9 cellular contexts compared by ENCODE assay signal in genomic region chr2:224885836-224886547, GRCh38.
A peak's percentile ranks its signal among the peaks of the same experiment; 100 is the strongest.
DNase-seq lines count a peak whose midpoint lies in the region; ATAC-seq and TF ChIP-seq lines count a peak whose summit lies in the region.
"Had no signal": no experiment of that assay in that cellular context is flagged by ENCODE, and none has a peak within 500 bp of the region (broad histone marks: within the 10 kb centered on the region; RNA-seq: fewer than 3 reads in every experiment).

No MANE protein-coding gene starts in this region.

- no peaks in the 10 kb centered on the region for H3K36me3 ChIP-seq in RWPE2 (ENCODE audit: low read depth)

- intact Hi-C loops in left cardiac atrium (cut with DNase I) = no loop called here

- TF ChIP-seq CTCF in RWPE2 (IDR thresholded peaks at IDR 0.05; ENCODE audit: poor library complexity, severe bottlenecking) = no peak

- no peaks in the 10 kb centered on the region for H3K9me3 ChIP-seq in RWPE2 (ENCODE audit: severe bottlenecking)

- no peaks in the 10 kb centered on the region for H3K27me3 ChIP-seq in RWPE2 (ENCODE audit: insufficient read depth, poor library complexity, severe bottlenecking)

- no peak overlapping the region for H3K4me3 ChIP-seq in RWPE2 (ENCODE audit: severe bottlenecking)

- H3K27ac ChIP-seq in RWPE2 (ENCODE audit: poor library complexity, severe bottlenecking) = peak overlapping the region; percentile 87

- ATAC-seq in GM18858 (IDR thresholded peaks at IDR 0.05; ENCODE audit: unreplicated experiment) = peak; percentile 79
- peak; percentile 88 for ATAC-seq in HG02798 (IDR thresholded peaks at IDR 0.05; ENCODE audit: poor library complexity, unreplicated experiment)
- ATAC-seq in RWPE2 (ENCODE audit: low read depth) = peak; percentile 76
- no peak for ATAC-seq in left cardiac atrium

- H3K4me1 ChIP-seq in RWPE2 (ENCODE audit: insufficient read depth, poor library complexity, severe bottlenecking) = peaks cover 42% of the 10 kb centered on the region

- no peak for DNase-seq in RWPE2 (ENCODE audit: low spot score)
- DNase-seq in kidney glomerular epithelial cell (lab: John Stamatoyannopoulos, UW) = peak; percentile 61
- no peak for DNase-seq in left cardiac atrium
- no peak for DNase-seq in NCI-H1105 treated with DMSO at 0.1 percent for 48 hours (lab: John Stamatoyannopoulos, UW)
- no peak for DNase-seq in NCI-H1436 (lab: John Stamatoyannopoulos, UW)
- DNase-seq in epidermal melanocyte (ENCODE audit: insufficient read length, low spot score) = no peak
- DNase-seq: naive B cell had no signal

Comparison
In these comparisons a context has a peak if more than half of its experiments do, and no peak if none do; other contexts are left out.
1. ATAC-seq: peak in GM18858 (single experiment), HG02798 (single experiment) and RWPE2 (single experiment); none in left cardiac atrium (0 of 2).